ENCODE assay signal across 8 cellular contexts in the genomic region with DNA sequence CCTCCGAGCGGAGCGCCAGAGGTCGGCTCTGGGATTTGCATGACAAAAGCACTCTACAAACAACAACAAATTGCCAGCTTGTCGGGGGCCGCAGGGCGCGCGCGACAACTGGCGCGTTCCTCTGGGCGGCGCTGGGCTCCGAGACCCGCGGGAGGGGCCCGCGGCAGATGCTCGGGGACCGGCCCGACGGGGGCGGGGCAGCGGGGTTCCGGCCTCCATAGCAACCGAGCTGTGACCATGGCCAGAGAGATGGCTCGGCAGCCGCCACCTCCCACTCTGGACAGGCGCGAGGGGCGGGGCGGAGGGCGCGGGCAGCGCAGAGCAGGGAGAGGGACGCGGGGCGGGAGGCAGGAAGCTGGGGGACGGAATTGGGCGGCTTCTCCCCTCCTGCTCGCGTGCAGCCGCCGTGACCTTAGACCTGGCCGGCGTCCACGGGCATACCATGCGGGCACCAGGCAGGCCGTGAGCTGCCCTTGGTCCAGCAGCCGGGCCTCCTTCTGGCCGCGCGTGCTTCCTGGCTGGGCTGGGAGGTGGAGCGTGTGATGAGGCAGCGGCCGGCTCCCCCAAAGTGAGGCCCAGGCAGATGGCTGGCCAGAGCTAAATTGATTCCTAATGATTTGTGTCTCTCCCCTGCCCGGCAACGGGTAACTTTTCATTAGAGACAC.
A peak's percentile ranks its signal among the peaks of the same experiment; 100 is the strongest.
DNase-seq lines count a peak whose midpoint lies in the region; ATAC-seq lines count a peak whose summit lies in the region.

No MANE protein-coding gene starts in this region.

- in situ Hi-C loops in ACHN (cut with HindIII; ENCODE audit: low pct_ligation_motif_present, low pct_unique_long_range_greater_than_20kb, low sequenced_read_pairs) (loop anchor here (25.0 kb wide), 1 partner anchor 93 kb away; no protein-coding TSS in a partner anchor), GM23248 (cut with MboI) (no loop called here)

- H4K20me1 ChIP-seq in GM23248 (ENCODE audit: insufficient read depth) = no peaks in the 10 kb centered on the region

- H3K9ac ChIP-seq in GM23248 = peak overlapping the region; percentile 81

- peak overlapping the region; percentile 73 for H3K4me3 ChIP-seq in GM23248

- H3K27ac Mint-ChIP-seq in stimulated activated naive B cell treated with anti-CD40 and anti-IgM and Interleukin-4, amounts not matched to agents 10 μg/mL and 1 μg/mL and 100 μg/mL, for 72 hours = no peak overlapping the region
- H3K27ac Mint-ChIP-seq in activated T-helper 2 cell treated with anti-CD3 and anti-CD28 coated beads, Interferon-gamma antibody, Interleukin-2, Interleukin-4, amounts not matched to agents 10 μg/mL and 5 μg/mL and 100 μg/mL, durations not matched to agents 14 hours and 24 hours and 36 hours = no peak overlapping the region

- 1% methylated on average over 35 to 45 of the region's 59 CpGs for WGBS in GM23248 (ENCODE audit: low coverage in 1 of 2, low lambda C conversion rate in 2 of 2, missing lambda C conversion rate in 2 of 2), 2 experiments

- no peaks in the 10 kb centered on the region for H3K79me2 ChIP-seq in GM23248 (ENCODE audit: insufficient read depth)

- no peaks in the 10 kb centered on the region for H3K9me2 ChIP-seq in GM23248 (ENCODE audit: insufficient read depth)

- H3F3A ChIP-seq in GM23248 (ENCODE audit: insufficient read depth) = no peaks in the 10 kb centered on the region

- intact Hi-C loops in activated T-helper 2 cell treated with anti-CD3 and anti-CD28 coated beads, Interferon-gamma antibody, Interleukin-2, Interleukin-4, amounts not matched to agents 10 μg/mL and 5 μg/mL and 100 μg/mL, durations not matched to agents 14 hours and 24 hours and 36 hours (cut with micrococcal nuclease) = no loop called here

- H3K9me3 Mint-ChIP-seq in stimulated activated naive B cell treated with anti-CD40 and anti-IgM and Interleukin-4, amounts not matched to agents 10 μg/mL and 1 μg/mL and 100 μg/mL, for 72 hours = peaks cover 0 to 6% of the 10 kb centered on the region in 2 donors
- no peaks in the 10 kb centered on the region for H3K9me3 Mint-ChIP-seq in activated T-helper 2 cell treated with anti-CD3 and anti-CD28 coated beads, Interferon-gamma antibody, Interleukin-2, Interleukin-4, amounts not matched to agents 10 μg/mL and 5 μg/mL and 100 μg/mL, durations not matched to agents 14 hours and 24 hours and 36 hours

- H3K4me3 Mint-ChIP-seq in stimulated activated naive B cell treated with anti-CD40 and anti-IgM and Interleukin-4, amounts not matched to agents 10 μg/mL and 1 μg/mL and 100 μg/mL, for 72 hours = peak overlapping the region; percentile 41 to 53
- no peak overlapping the region for H3K4me3 Mint-ChIP-seq in activated T-helper 2 cell treated with anti-CD3 and anti-CD28 coated beads, Interferon-gamma antibody, Interleukin-2, Interleukin-4, amounts not matched to agents 10 μg/mL and 5 μg/mL and 100 μg/mL, durations not matched to agents 14 hours and 24 hours and 36 hours (ENCODE audit: low read depth)

- H3K27me3 ChIP-seq in GM23248 (replicated peaks; ENCODE audit: insufficient read depth) = no peaks in the 10 kb centered on the region

- no peaks in the 10 kb centered on the region for H3K36me3 ChIP-seq in GM23248 (ENCODE audit: low read depth)

- peak; percentile 90 for DNase-seq in ACHN
- peak; percentile 91 for DNase-seq in GM23248
- DNase-seq in NCI-H526 treated with DMSO at 0.1 percent for 48 hours (lab: John Stamatoyannopoulos, UW) = peak; percentile 19
- peak; percentile 36 to 39 for DNase-seq in dermis microvascular lymphatic vessel endothelial cell (ENCODE audit: low read depth in 2 of 2)
- peak; percentile 88 for DNase-seq in kidney tubule cell (ENCODE audit: low spot score)
- DNase-seq in stimulated activated naive B cell treated with anti-CD40 and anti-IgM and Interleukin-4, amounts not matched to agents 10 μg/mL and 1 μg/mL and 100 μg/mL, for 72 hours = no peak
- no peak for DNase-seq in activated T-helper 2 cell treated with anti-CD3 and anti-CD28 coated beads, Interferon-gamma antibody, Interleukin-2, Interleukin-4, amounts not matched to agents 10 μg/mL and 5 μg/mL and 100 μg/mL, durations not matched to agents 14 hours and 24 hours and 36 hours (ENCODE audit: low spot score)

- peak overlapping the region; percentile 48 for H3K27ac ChIP-seq in GM23248

- H2AFZ ChIP-seq in GM23248 = peak overlapping the region; percentile 74

- H3K4me1 Mint-ChIP-seq in stimulated activated naive B cell treated with anti-CD40 and anti-IgM and Interleukin-4, amounts not matched to agents 10 μg/mL and 1 μg/mL and 100 μg/mL, for 72 hours = peaks cover 20 to 39% of the 10 kb centered on the region in 2 donors
- no peaks in the 10 kb centered on the region for H3K4me1 Mint-ChIP-seq in activated T-helper 2 cell treated with anti-CD3 and anti-CD28 coated beads, Interferon-gamma antibody, Interleukin-2, Interleukin-4, amounts not matched to agents 10 μg/mL and 5 μg/mL and 100 μg/mL, durations not matched to agents 14 hours and 24 hours and 36 hours (ENCODE audit: low read depth)

- H3K4me1 ChIP-seq in GM23248 (ENCODE audit: insufficient read depth) = peaks cover 4% of the 10 kb centered on the region

- peaks cover 0 to 3% of the 10 kb centered on the region in 2 donors for H3K36me3 Mint-ChIP-seq in stimulated activated naive B cell treated with anti-CD40 and anti-IgM and Interleukin-4, amounts not matched to agents 10 μg/mL and 1 μg/mL and 100 μg/mL, for 72 hours
- no peaks in the 10 kb centered on the region for H3K36me3 Mint-ChIP-seq in activated T-helper 2 cell treated with anti-CD3 and anti-CD28 coated beads, Interferon-gamma antibody, Interleukin-2, Interleukin-4, amounts not matched to agents 10 μg/mL and 5 μg/mL and 100 μg/mL, durations not matched to agents 14 hours and 24 hours and 36 hours (ENCODE audit: low read depth)

- H3K4me2 ChIP-seq in GM23248 (ENCODE audit: unreplicated experiment) = peak overlapping the region; percentile 87

- H3K27me3 Mint-ChIP-seq in stimulated activated naive B cell treated with anti-CD40 and anti-IgM and Interleukin-4, amounts not matched to agents 10 μg/mL and 1 μg/mL and 100 μg/mL, for 72 hours = peaks cover 30 to 38% of the 10 kb centered on the region in 2 donors
- peaks cover 24% of the 10 kb centered on the region for H3K27me3 Mint-ChIP-seq in activated T-helper 2 cell treated with anti-CD3 and anti-CD28 coated beads, Interferon-gamma antibody, Interleukin-2, Interleukin-4, amounts not matched to agents 10 μg/mL and 5 μg/mL and 100 μg/mL, durations not matched to agents 14 hours and 24 hours and 36 hours (ENCODE audit: low read depth)

- no peaks in the 10 kb centered on the region for H3K9me3 ChIP-seq in GM23248 (ENCODE audit: low read depth)

- ATAC-seq in stimulated activated naive B cell treated with anti-CD40 and anti-IgM and Interleukin-4, amounts not matched to agents 10 μg/mL and 1 μg/mL and 100 μg/mL, for 72 hours (replicated peaks) = peak in 1 of 2 donors; percentile 19
- ATAC-seq in HG03039 (IDR thresholded peaks at IDR 0.05; ENCODE audit: unreplicated experiment) = no peak

Comparison
In these comparisons a context has a peak if more than half of its experiments do, and no peak if none do; other contexts are left out.
1. DNase-seq: peak in ACHN (single experiment), GM23248 (single experiment), NCI-H526 treated with DMSO at 0.1 percent for 48 hours (single experiment), dermis microvascular lymphatic vessel endothelial cell (2 of 2) and kidney tubule cell (single experiment); none in stimulated activated naive B cell treated with anti-CD40 and anti-IgM and Interleukin-4, amounts not matched to agents 10 μg/mL and 1 μg/mL and 100 μg/mL, for 72 hours (single experiment) and activated T-helper 2 cell treated with anti-CD3 and anti-CD28 coated beads, Interferon-gamma antibody, Interleukin-2, Interleukin-4, amounts not matched to agents 10 μg/mL and 5 μg/mL and 100 μg/mL, durations not matched to agents 14 hours and 24 hours and 36 hours (single experiment).